Comparison of ENCODE assay signal across 16 cellular contexts in the genomic region with DNA sequence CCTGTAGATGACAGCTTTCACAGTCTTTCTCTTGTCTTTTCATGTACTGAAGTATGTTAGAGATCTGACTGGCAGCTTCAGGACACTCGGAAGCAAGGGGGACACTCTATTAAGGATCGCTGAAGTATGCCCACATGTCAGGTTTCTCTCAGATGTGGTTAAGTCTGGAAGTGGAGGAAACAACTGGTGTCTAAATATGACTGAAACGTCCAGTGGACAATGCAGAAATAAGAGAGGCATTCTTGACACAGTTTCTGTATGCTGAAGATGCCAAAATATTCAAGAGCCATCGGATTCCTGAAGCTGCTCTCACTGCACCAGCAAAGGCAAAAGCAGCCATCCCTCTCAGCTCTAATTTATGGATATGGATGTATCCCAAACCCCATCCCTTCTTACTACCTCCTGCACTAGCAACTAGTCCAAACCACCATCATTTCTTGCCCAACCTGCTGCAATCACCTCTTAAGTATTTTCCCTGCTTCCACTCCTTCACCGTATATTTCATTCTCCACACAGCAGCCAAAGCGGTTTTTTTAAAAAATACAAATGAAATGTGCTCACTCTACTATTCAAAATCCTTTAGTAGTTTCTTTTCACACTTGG.
DNase-seq lines count a peak whose midpoint lies in the region; ATAC-seq and TF ChIP-seq lines count a peak whose summit lies in the region.
"Had no signal": no experiment of that assay in that cellular context is flagged by ENCODE, and none has a peak within 500 bp of the region (broad histone marks: within the 10 kb centered on the region; RNA-seq: fewer than 3 reads in every experiment).

No MANE protein-coding gene starts in this region.

- H3K9me3 ChIP-seq in Panc1 (ENCODE audit: control insufficient read depth, insufficient read depth, low read depth, low read length) = no peaks in the 10 kb centered on the region

- H3K4me3 Mint-ChIP-seq in type B pancreatic cell (no peak overlapping the region), CD14-positive monocyte (no peak overlapping the region)
- H3K4me3 Mint-ChIP-seq: CD4-positive, alpha-beta memory T cell had no signal

- no peaks in the 10 kb centered on the region for H3K36me3 ChIP-seq in Panc1 (ENCODE audit: control insufficient read depth, insufficient read depth, low read length)

- H3K27me3 Mint-ChIP-seq in type B pancreatic cell (no peaks in the 10 kb centered on the region), CD14-positive monocyte (ENCODE audit: low read depth in 3 of 3) (peaks cover 0 to 3% (median 0%) of the 10 kb centered on the region in 3 donors)
- H3K27me3 Mint-ChIP-seq: CD4-positive, alpha-beta memory T cell had no signal

- TF ChIP-seq CTCF in C4-2B (conservative IDR thresholded peaks at IDR 0.05) (no peak), Panc1 (IDR thresholded peaks at IDR 0.05) (no peak), type B pancreatic cell (conservative IDR thresholded peaks at IDR 0.05) (no peak), CD14-positive monocyte (IDR thresholded peaks at IDR 0.05) (no peak)

- H3K4me3 ChIP-seq in Panc1 (ENCODE audit: low read depth in 2 of 2, low read length in 2 of 2) = no peak overlapping the region
- H3K4me3 ChIP-seq: PC-9 had no signal

- BruUV-seq in Panc1 (replicated peaks; lab: Mats Ljungman, UMichigan) = no TSS peak

- H3K27me3 ChIP-seq in Panc1 (ENCODE audit: control insufficient read depth, insufficient read depth, low read length) = no peaks in the 10 kb centered on the region

- DNase-seq in Panc1 (ENCODE audit: low read depth, low spot score) = no peak
- DNase-seq in fibroblast of peridontal ligament (ENCODE audit: extremely low read depth) = peak; percentile 35
- DNase-seq in type B pancreatic cell (ENCODE audit: extremely low spot score, unreplicated experiment) = no peak
- no peak for DNase-seq in CD14-positive monocyte (ENCODE audit: low spot score)
- DNase-seq in NCI-H128 (lab: John Stamatoyannopoulos, UW; ENCODE audit: unreplicated experiment) = no peak
- DNase-seq: ACHN; Calu3; CD4-positive, alpha-beta memory T cell; GF-D8; NCI-H1436; NCI-H2171; NCI-H526 had no signal

- peak overlapping the region; percentile 75 for H3K27ac Mint-ChIP-seq in type B pancreatic cell
- H3K27ac Mint-ChIP-seq in CD14-positive monocyte = no peak overlapping the region

- CTCF ChIA-PET in Panc1 (lab: Charles Lee) = interaction anchor here (2.2 kb wide), 1 partner anchor 86 kb away, joined by 32 read pairs; no protein-coding TSS in a partner anchor

- H3K36me3 Mint-ChIP-seq in type B pancreatic cell (no peaks in the 10 kb centered on the region), CD14-positive monocyte (no peaks in the 10 kb centered on the region)
- H3K36me3 Mint-ChIP-seq: CD4-positive, alpha-beta memory T cell had no signal

- H3K9me3 Mint-ChIP-seq in type B pancreatic cell (no peaks in the 10 kb centered on the region), CD14-positive monocyte (no peaks in the 10 kb centered on the region)
- H3K9me3 Mint-ChIP-seq: CD4-positive, alpha-beta memory T cell had no signal

- ATAC-seq in Panc1 (no peak), HG03175 (IDR thresholded peaks at IDR 0.05; ENCODE audit: unreplicated experiment) (no peak)

- H3K4me1 ChIP-seq in Panc1 (ENCODE audit: control insufficient read depth, insufficient read depth, low read length) = peaks cover 25% of the 10 kb centered on the region

- intact Hi-C loops in Panc1 (cut with micrococcal nuclease; ENCODE audit: unreplicated experiment) = loop anchor here (5.0 kb wide), 1 partner anchor 78 kb away; no protein-coding TSS in a partner anchor
- intact Hi-C loops in CD14-positive monocyte (cut with micrococcal nuclease) = loop anchor here in 1 of 2 donors (5.0 to 10.0 kb wide), 2 partner anchors 362 to 460 kb away; no protein-coding TSS in a partner anchor

- H3K27ac ChIP-seq in C4-2B (peak overlapping the region; percentile 53; the same call in 1 of the 2 replicates), Panc1 (ENCODE audit: low read length) (peak overlapping the region; percentile 37; the same call in 1 of the 2 replicates)
- H3K27ac ChIP-seq: KMS-11, PC-9 had no signal

- POLR2A ChIA-PET in Panc1 (lab: Charles Lee) = no interaction called here

- in situ Hi-C loops in Panc1 (cut with HindIII; ENCODE audit: low pct_unique_long_range_greater_than_20kb, low sequenced_read_pairs) = no loop called here

- H3K4me1 Mint-ChIP-seq in type B pancreatic cell (ENCODE audit: unreplicated experiment) (peaks cover under 1% of the 10 kb centered on the region), CD14-positive monocyte (peaks cover 31% of the 10 kb centered on the region)
